Comparison of ENCODE assay signal across 8 cellular contexts in genomic region chr5:74865293-74865798, GRCh38. TPM values are rescaled to one million over a fixed set of nuclear protein-coding genes. Genes with fewer than 3 reads are reported as not detected.
DNase-seq lines count a peak whose midpoint lies in the region; ATAC-seq and TF ChIP-seq lines count a peak whose summit lies in the region.

No MANE protein-coding gene starts in this region.

- no peak overlapping the region for H3K27ac ChIP-seq in SK-N-MC

- ATAC-seq in GM18909 (IDR thresholded peaks at IDR 0.05; ENCODE audit: poor library complexity, unreplicated experiment) (no peak), GM21447 (IDR thresholded peaks at IDR 0.05; ENCODE audit: unreplicated experiment) (no peak)

- H3K4me3 ChIP-seq in SK-N-MC (peak overlapping the region; percentile 89), fibroblast of the aortic adventitia (ENCODE audit: low read depth, low read length) (peak overlapping the region; percentile 57)

- H3K36me3 Mint-ChIP-seq in activated naive CD4-positive, alpha-beta T cell treated with anti-CD3 and anti-CD28 coated beads, Interleukin-2, amount 50 U/mL, for 24 hours, result no peaks in the 10 kb centered on the region

- H3K27me3 Mint-ChIP-seq in activated naive CD4-positive, alpha-beta T cell treated with anti-CD3 and anti-CD28 coated beads, Interleukin-2, amount 50 U/mL, for 24 hours, result no peaks in the 10 kb centered on the region

- H3K36me3 ChIP-seq in SK-N-MC (ENCODE audit: insufficient read depth, low read length), result no peaks in the 10 kb centered on the region

- peak overlapping the region; percentile 90 for H3K4me3 Mint-ChIP-seq in activated naive CD4-positive, alpha-beta T cell treated with anti-CD3 and anti-CD28 coated beads, Interleukin-2, amount 50 U/mL, for 24 hours

- peak overlapping the region; percentile 98 for H3K27ac Mint-ChIP-seq in activated naive CD4-positive, alpha-beta T cell treated with anti-CD3 and anti-CD28 coated beads, Interleukin-2, amount 50 U/mL, for 24 hours

- no peaks in the 10 kb centered on the region for H3K9me3 ChIP-seq in SK-N-MC (ENCODE audit: low read depth, low read length)

- peak overlapping the region; percentile 77 for H3K9ac ChIP-seq in SK-N-MC (ENCODE audit: insufficient read length)

- TF ChIP-seq CTCF in fibroblast of the aortic adventitia (IDR thresholded peaks at IDR 0.05; ENCODE audit: insufficient read depth, low read length), result no peak

- H3K4me1 Mint-ChIP-seq in activated naive CD4-positive, alpha-beta T cell treated with anti-CD3 and anti-CD28 coated beads, Interleukin-2, amount 50 U/mL, for 24 hours, result peaks cover 50% of the 10 kb centered on the region

- H3K9me3 Mint-ChIP-seq in activated naive CD4-positive, alpha-beta T cell treated with anti-CD3 and anti-CD28 coated beads, Interleukin-2, amount 50 U/mL, for 24 hours, result no peaks in the 10 kb centered on the region

- DNase-seq in activated naive CD4-positive, alpha-beta T cell treated with anti-CD3 and anti-CD28 coated beads, Interleukin-2, amount 50 U/mL, for 16 hours, result no peak
- no peak for DNase-seq in SK-N-MC (ENCODE audit: low read depth, low spot score)
- DNase-seq in fibroblast of the aortic adventitia (ENCODE audit: low read depth), result no peak
- DNase-seq in putamen (ENCODE audit: low spot score), result peak; percentile 30
- no peak for DNase-seq in HK-2 (ENCODE audit: unreplicated experiment)

RNA-seq across cellular contexts. Expression of gene FAM169A, which starts 0.8 kb away (rescaled TPM):
- under 0.01 and 0.16 TPM in 2 replicates for total RNA-seq in fibroblast of the aortic adventitia (ENCODE audit: low replicate concordance)
